1 cellular context compared by ENCODE assay signal in the genomic region with DNA sequence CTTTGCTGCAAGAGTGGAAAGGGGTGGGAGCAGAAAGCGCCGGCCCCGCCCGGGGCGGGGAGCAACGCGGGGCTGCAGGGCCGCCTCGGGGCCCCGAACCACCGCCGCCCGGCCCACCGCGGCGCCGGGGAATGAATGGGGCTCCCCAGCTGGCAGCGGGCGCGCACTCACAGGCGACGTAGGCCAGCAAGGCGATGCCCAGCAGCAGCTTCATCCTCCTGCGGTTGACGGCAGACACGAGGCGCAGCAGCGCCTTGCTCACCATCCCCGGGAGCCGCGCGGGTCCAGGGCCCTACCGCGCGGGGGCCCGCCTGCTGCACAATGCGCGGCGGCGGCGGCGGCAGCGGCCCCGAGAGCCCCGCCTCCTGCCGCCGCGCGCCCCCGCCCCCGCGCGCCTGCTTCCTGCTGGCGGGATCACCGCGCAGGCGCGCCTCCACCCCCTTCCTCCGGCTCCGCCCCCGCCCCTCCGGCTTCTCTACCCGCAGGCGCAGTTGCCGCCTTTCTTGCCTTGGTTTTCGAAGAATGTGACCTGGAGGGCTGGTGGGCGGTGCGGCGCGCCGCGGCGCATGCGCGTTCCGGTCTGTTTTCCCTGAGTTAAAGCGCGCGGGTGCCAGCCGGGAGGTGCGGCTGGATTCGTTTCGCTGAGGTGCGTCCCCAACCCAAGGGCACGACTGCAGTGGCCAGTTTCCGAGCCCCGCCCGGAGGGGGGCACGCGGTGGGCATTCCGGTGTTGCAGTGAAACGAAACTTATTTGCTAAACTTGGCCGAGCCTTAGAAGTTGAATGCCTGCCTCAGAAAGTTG.
TF ChIP-seq lines count a peak whose summit lies in the region.

Gene UXS1 (minus strand): TSS at position 325 of the 802 bp plus-strand sequence. CDS start 60 bp downstream, at position 265.

TF ChIP-seq in HepG2, 621 proteins besides CTCF, POLR2A, EP300 and RAD21 (continued from another document and continues in another):
- TF ChIP-seq RXRB (CRISPR knock-in tag; IDR thresholded peaks at IDR 0.05; ENCODE audit: borderline replicate concordance) = peak; percentile 65; the same call in 1 of the 2 replicates
- TF ChIP-seq, protein P1, sequence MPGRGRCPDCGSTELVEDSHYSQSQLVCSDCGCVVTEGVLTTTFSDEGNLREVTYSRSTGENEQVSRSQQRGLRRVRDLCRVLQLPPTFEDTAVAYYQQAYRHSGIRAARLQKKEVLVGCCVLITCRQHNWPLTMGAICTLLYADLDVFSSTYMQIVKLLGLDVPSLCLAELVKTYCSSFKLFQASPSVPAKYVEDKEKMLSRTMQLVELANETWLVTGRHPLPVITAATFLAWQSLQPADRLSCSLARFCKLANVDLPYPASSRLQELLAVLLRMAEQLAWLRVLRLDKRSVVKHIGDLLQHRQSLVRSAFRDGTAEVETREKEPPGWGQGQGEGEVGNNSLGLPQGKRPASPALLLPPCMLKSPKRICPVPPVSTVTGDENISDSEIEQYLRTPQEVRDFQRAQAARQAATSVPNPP (CRISPR knock-in tag; IDR thresholded peaks at IDR 0.05) = no peak
- peak; percentile 82; the same call in 1 of the 2 replicates for TF ChIP-seq ZNF766 (CRISPR knock-in tag; IDR thresholded peaks at IDR 0.05; ENCODE audit: borderline replicate concordance)
- no peak for TF ChIP-seq MLXIP (CRISPR knock-in tag; IDR thresholded peaks at IDR 0.05; ENCODE audit: borderline replicate concordance)
- TF ChIP-seq SP4 (CRISPR knock-in tag; IDR thresholded peaks at IDR 0.05) = peak; percentile 66
- TF ChIP-seq MED13 (CRISPR knock-in tag; IDR thresholded peaks at IDR 0.05) = peak; percentile 76
- 0 out of 2 replicates have a peak, but pooled peaks have one; percentile 38 for TF ChIP-seq ZNF292 (CRISPR knock-in tag; IDR thresholded peaks at IDR 0.05; ENCODE audit: borderline replicate concordance, low read depth)
- TF ChIP-seq CCDC6 (CRISPR knock-in tag; IDR thresholded peaks at IDR 0.05) = peak; percentile 46; the same call in 1 of the 2 replicates
- TF ChIP-seq ZFYVE20 (CRISPR knock-in tag; IDR thresholded peaks at IDR 0.05; ENCODE audit: borderline replicate concordance, low read depth) = no peak
- TF ChIP-seq ZNF44 (CRISPR knock-in tag; IDR thresholded peaks at IDR 0.05) = peak; percentile 78; the same call in 1 of the 2 replicates
- TF ChIP-seq STAT6 (CRISPR knock-in tag; IDR thresholded peaks at IDR 0.05; ENCODE audit: borderline replicate concordance) = no peak
- peak; percentile 58; the same call in 1 of the 2 replicates for TF ChIP-seq AHDC1 (CRISPR knock-in tag; IDR thresholded peaks at IDR 0.05; ENCODE audit: borderline replicate concordance)
- peak; percentile 15; the same call in 1 of the 2 replicates for TF ChIP-seq KDM5A (IDR thresholded peaks at IDR 0.05; ENCODE audit: borderline replicate concordance, low read length)
- TF ChIP-seq RXRA (CRISPR knock-in tag; IDR thresholded peaks at IDR 0.05) = peak; percentile 59
- TF ChIP-seq ZNF33B (CRISPR knock-in tag; IDR thresholded peaks at IDR 0.05) = no peak
- no peak for TF ChIP-seq CSRNP2 (CRISPR knock-in tag; conservative IDR thresholded peaks at IDR 0.05; ENCODE audit: low read depth)
- TF ChIP-seq CENPX (CRISPR knock-in tag; IDR thresholded peaks at IDR 0.05) = no peak
- TF ChIP-seq ZNF230 (CRISPR knock-in tag; IDR thresholded peaks at IDR 0.05) = no peak
- TF ChIP-seq MTF2 (CRISPR knock-in tag; IDR thresholded peaks at IDR 0.05; ENCODE audit: borderline replicate concordance) = peak; percentile 75; the same call in 1 of the 2 replicates
- TF ChIP-seq, protein P2, sequence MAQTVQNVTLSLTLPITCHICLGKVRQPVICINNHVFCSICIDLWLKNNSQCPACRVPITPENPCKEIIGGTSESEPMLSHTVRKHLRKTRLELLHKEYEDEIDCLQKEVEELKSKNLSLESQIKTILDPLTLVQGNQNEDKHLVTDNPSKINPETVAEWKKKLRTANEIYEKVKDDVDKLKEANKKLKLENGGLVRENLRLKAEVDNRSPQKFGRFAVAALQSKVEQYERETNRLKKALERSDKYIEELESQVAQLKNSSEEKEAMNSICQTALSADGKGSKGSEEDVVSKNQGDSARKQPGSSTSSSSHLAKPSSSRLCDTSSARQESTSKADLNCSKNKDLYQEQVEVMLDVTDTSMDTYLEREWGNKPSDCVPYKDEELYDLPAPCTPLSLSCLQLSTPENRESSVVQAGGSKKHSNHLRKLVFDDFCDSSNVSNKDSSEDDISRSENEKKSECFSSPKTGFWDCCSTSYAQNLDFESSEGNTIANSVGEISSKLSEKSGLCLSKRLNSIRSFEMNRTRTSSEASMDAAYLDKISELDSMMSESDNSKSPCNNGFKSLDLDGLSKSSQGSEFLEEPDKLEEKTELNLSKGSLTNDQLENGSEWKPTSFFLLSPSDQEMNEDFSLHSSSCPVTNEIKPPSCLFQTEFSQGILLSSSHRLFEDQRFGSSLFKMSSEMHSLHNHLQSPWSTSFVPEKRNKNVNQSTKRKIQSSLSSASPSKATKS (CRISPR knock-in tag; IDR thresholded peaks at IDR 0.05) = no peak
- no peak for TF ChIP-seq PCBP1 (IDR thresholded peaks at IDR 0.05; ENCODE audit: borderline replicate concordance, low read depth, low read length)
- peak; percentile 60; the same call in 1 of the 2 replicates for TF ChIP-seq KLF12 (CRISPR knock-in tag; IDR thresholded peaks at IDR 0.05; ENCODE audit: borderline replicate concordance)
- TF ChIP-seq ZIK1 (CRISPR knock-in tag; IDR thresholded peaks at IDR 0.05; ENCODE audit: borderline replicate concordance, low read depth) = no peak
- no peak for TF ChIP-seq MLLT10 (CRISPR knock-in tag; IDR thresholded peaks at IDR 0.05)
- no peak for TF ChIP-seq FOXO1 (CRISPR knock-in tag; IDR thresholded peaks at IDR 0.05)
- peak; percentile 18; the same call in 1 of the 2 replicates for TF ChIP-seq ZNF160 (CRISPR knock-in tag; IDR thresholded peaks at IDR 0.05)
- no peak for TF ChIP-seq KDM6A (CRISPR knock-in tag; IDR thresholded peaks at IDR 0.05; ENCODE audit: low read depth)
- peak; percentile 64; the same call in 1 of the 2 replicates for TF ChIP-seq TERF1 (CRISPR knock-in tag; IDR thresholded peaks at IDR 0.05)
- TF ChIP-seq SALL2 (CRISPR knock-in tag; IDR thresholded peaks at IDR 0.05) = peak; percentile 67; the same call in 1 of the 2 replicates
- no peak for TF ChIP-seq GZF1 (CRISPR knock-in tag; IDR thresholded peaks at IDR 0.05)
- TF ChIP-seq SRF (IDR thresholded peaks at IDR 0.05; ENCODE audit: low read depth, low read length) = no peak
- no peak for TF ChIP-seq PRMT3 (CRISPR knock-in tag; IDR thresholded peaks at IDR 0.05; ENCODE audit: borderline replicate concordance, low read depth)
- TF ChIP-seq SP5 (CRISPR knock-in tag; IDR thresholded peaks at IDR 0.05; ENCODE audit: borderline replicate concordance, low read depth) = peak; percentile 84; the same call in 1 of the 2 replicates
- no peak for TF ChIP-seq ZNF383 (CRISPR knock-in tag; IDR thresholded peaks at IDR 0.05; ENCODE audit: borderline replicate concordance)
- no peak for TF ChIP-seq CBX2 (IDR thresholded peaks at IDR 0.05; ENCODE audit: low read depth, low read length)
- TF ChIP-seq CBX2 (CRISPR knock-in tag; IDR thresholded peaks at IDR 0.05; ENCODE audit: low read depth) = no peak
- peak; percentile 26 for TF ChIP-seq ZNF781 (CRISPR knock-in tag; IDR thresholded peaks at IDR 0.05; ENCODE audit: borderline replicate concordance, not compliant biosample characterization)
- TF ChIP-seq E2F1 (CRISPR knock-in tag; IDR thresholded peaks at IDR 0.05) = peak; percentile 74
